34 cellular contexts compared by ENCODE assay signal in genomic region chr3:94532951-94533350, GRCh38.
"Had no signal": no experiment of that assay in that cellular context is flagged by ENCODE, and none has a peak within 500 bp of the region (broad histone marks: within the 10 kb centered on the region; RNA-seq: fewer than 3 reads in every experiment).

No MANE protein-coding gene starts in this region.

- DNase-seq: Karpas-422, Kasumi-1, MG63, MM.1S, MV-4-11, NCI-H1048, NCI-H1092, NCI-H1092 treated with DMSO at 0.1 percent for 48 hours, NCI-H1105, NCI-H1105 treated with DMSO at 0.1 percent for 48 hours, NCI-H1417, NCI-H1417 treated with DMSO at 0.1 percent for 48 hours, NCI-H1436, NCI-H1436 treated with DMSO at 0.1 percent for 48 hours, NCI-H146, NCI-H1694, NCI-H1694 treated with DMSO at 0.1 percent for 48 hours, NCI-H187, NCI-H187 treated with DMSO at 0.1 percent for 48 hours, NCI-H1930, NCI-H2029, NCI-H2029 treated with DMSO at 0.1 percent for 48 hours, NCI-H2081, NCI-H2081 treated with DMSO at 0.1 percent for 48 hours, NCI-H2107, NCI-H2171, NCI-H2171 treated with DMSO at 0.1 percent for 48 hours, NCI-H2227 treated with DMSO at 0.1 percent for 48 hours, NCI-H226, NCI-H345, NCI-H446, NCI-H446 treated with DMSO at 0.1 percent for 48 hours, NCI-H510A, NCI-H510A treated with DMSO at 0.1 percent for 48 hours had no signal
